1 cellular context compared by ENCODE assay signal in genomic region chr11:83070878-83071640, GRCh38.
TF ChIP-seq lines count a peak whose summit lies in the region.

No MANE protein-coding gene starts in this region.

TF ChIP-seq in IMR-90, 13 proteins besides CTCF, POLR2A, EP300 and RAD21 (continued from another document):
- TF ChIP-seq ELK1 (IDR thresholded peaks at IDR 0.05; ENCODE audit: borderline replicate concordance, low read depth, low read length), result no peak
- TF ChIP-seq CEBPB (IDR thresholded peaks at IDR 0.05; ENCODE audit: low read depth, low read length), result no peak
- no peak for TF ChIP-seq CHD1 (IDR thresholded peaks at IDR 0.05; ENCODE audit: low read depth, low read length)
- TF ChIP-seq FOS (IDR thresholded peaks at IDR 0.05; ENCODE audit: low read depth, low read length), result no peak
